1 cellular context compared by ENCODE assay signal in the genomic region with DNA sequence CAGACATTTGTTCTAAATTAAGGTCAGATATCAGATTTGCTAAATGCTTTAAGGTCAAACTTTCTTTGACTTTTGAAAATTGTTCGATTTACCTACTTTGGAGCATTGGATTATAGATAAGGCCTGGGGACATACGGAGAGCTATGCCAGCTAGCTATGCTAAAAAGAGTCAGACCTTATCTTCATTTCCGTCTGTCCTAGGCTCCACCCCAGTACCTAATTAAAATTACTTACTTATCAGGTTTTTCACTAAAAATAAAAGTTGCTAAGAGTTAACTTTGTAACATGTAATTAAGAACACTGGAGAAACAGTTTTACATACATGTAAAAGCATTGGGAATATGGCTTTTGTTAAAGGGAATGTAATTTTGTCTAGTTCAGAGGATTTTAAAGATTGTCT.
TF ChIP-seq lines count a peak whose summit lies in the region.

No MANE protein-coding gene starts in this region.

TF ChIP-seq in K562, 482 proteins besides CTCF, POLR2A, EP300 and RAD21:
- TF ChIP-seq TCF3 (CRISPR knock-in tag; IDR thresholded peaks at IDR 0.05): 0 out of 2 replicates have a peak, but pooled peaks have one; percentile 9
- TF ChIP-seq STAG1 (CRISPR knock-in tag; IDR thresholded peaks at IDR 0.05; ENCODE audit: borderline replicate concordance): no peak
- peak; percentile 54; the same call in 1 of the 2 replicates for TF ChIP-seq DPF2 (IDR thresholded peaks at IDR 0.05)
- no peak for TF ChIP-seq NFYB (IDR thresholded peaks at IDR 0.05; ENCODE audit: extremely low read depth, insufficient read length)
- peak; percentile 60 for TF ChIP-seq ARID1B (IDR thresholded peaks at IDR 0.05)
- no peak for TF ChIP-seq ZC3H8 (IDR thresholded peaks at IDR 0.05)
- 0 out of 2 replicates have a peak, but pooled peaks have one; percentile 18 for TF ChIP-seq SMARCA4 (IDR thresholded peaks at IDR 0.05)
- no peak for TF ChIP-seq MAFK (IDR thresholded peaks at IDR 0.05; ENCODE audit: low read length)
